ENCODE assay signal across 19 cellular contexts in the genomic region with DNA sequence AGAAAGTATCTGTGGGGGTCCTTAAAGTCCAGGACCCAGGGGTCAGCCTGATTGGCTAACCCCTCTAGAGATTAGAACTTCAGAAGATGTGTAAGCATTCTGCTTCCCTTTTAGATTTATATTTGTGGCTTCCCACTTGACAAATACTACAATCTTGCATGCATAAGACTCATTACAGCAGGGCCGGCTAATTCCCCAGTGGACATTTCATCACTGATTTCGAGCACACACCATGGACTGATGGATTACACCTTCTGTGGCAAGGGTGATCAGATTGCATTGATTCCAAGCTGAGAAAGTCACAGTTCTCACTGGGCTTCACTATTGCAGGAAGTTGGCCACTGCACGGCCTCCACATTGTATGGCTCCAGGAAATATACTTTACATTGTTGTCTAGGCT.
DNase-seq lines count a peak whose midpoint lies in the region; ATAC-seq, FAIRE-seq and TF ChIP-seq lines count a peak whose summit lies in the region.
"Had no signal": no experiment of that assay in that cellular context is flagged by ENCODE, and none has a peak within 500 bp of the region (broad histone marks: within the 10 kb centered on the region; RNA-seq: fewer than 3 reads in every experiment).

No MANE protein-coding gene starts in this region.

- peaks cover 3% of the 10 kb centered on the region for H3K27me3 Mint-ChIP-seq in astrocyte (ENCODE audit: low read depth, unreplicated experiment)
- no peaks in the 10 kb centered on the region for H3K27me3 Mint-ChIP-seq in CD4-positive, alpha-beta T cell

- CTCF ChIA-PET in CD4-positive, alpha-beta T cell (lab: Charles Lee) = no interaction called here

- ATAC-seq in CD4-positive, alpha-beta T cell (ENCODE audit: poor library complexity) = no peak
- no peak for ATAC-seq in activated naive CD4-positive, alpha-beta T cell treated with anti-CD3 and anti-CD28 coated beads, Interleukin-2, amount 50 U/mL, for 72 hours
- ATAC-seq: CD8-positive, alpha-beta T cell had no signal

- no peak overlapping the region for H3K27ac Mint-ChIP-seq in astrocyte (ENCODE audit: unreplicated experiment)
- no peak overlapping the region for H3K27ac Mint-ChIP-seq in CD4-positive, alpha-beta T cell
- H3K27ac Mint-ChIP-seq in activated naive CD4-positive, alpha-beta T cell treated with anti-CD3 and anti-CD28 coated beads, Interleukin-2, amount 50 U/mL, for 72 hours = no peak overlapping the region
- H3K27ac Mint-ChIP-seq: CD8-positive, alpha-beta T cell; H9 had no signal

- no peak overlapping the region for H2AFZ ChIP-seq in astrocyte (ENCODE audit: low read depth, low read length)

- H3K9me3 ChIP-seq in astrocyte (ENCODE audit: insufficient read depth, low read depth, low read length) = no peaks in the 10 kb centered on the region
- H3K9me3 ChIP-seq in CD4-positive, alpha-beta T cell (ENCODE audit: control insufficient read depth, low read length) = no peaks in the 10 kb centered on the region
- H3K9me3 ChIP-seq: BE2C had no signal

- no peak overlapping the region for H3K27ac ChIP-seq in astrocyte (ENCODE audit: low read depth, low read length)
- no peak overlapping the region for H3K27ac ChIP-seq in CD4-positive, alpha-beta T cell (ENCODE audit: low read depth, low read length)
- H3K27ac ChIP-seq: C4-2B had no signal

- FAIRE-seq in astrocyte (lab: Jason Lieb, UNC) = no peak
- FAIRE-seq: D721Med, GM12892 had no signal

- no peaks in the 10 kb centered on the region for H3K4me1 ChIP-seq in astrocyte (ENCODE audit: insufficient read depth, low read length)
- H3K4me1 ChIP-seq: BE2C had no signal

- POLR2A ChIA-PET in CD4-positive, alpha-beta T cell (lab: Charles Lee) = no interaction called here

- H3K4me3 Mint-ChIP-seq in astrocyte (ENCODE audit: unreplicated experiment) = no peak overlapping the region
- no peak overlapping the region for H3K4me3 Mint-ChIP-seq in CD4-positive, alpha-beta T cell
- H3K4me3 Mint-ChIP-seq: CD8-positive, alpha-beta T cell; H9 had no signal

- peaks cover 2% of the 10 kb centered on the region for H3K4me1 Mint-ChIP-seq in astrocyte (ENCODE audit: low read depth, unreplicated experiment)
- H3K4me1 Mint-ChIP-seq in CD4-positive, alpha-beta T cell (ENCODE audit: low read depth) = no peaks in the 10 kb centered on the region

- no peak overlapping the region for H3K4me2 ChIP-seq in astrocyte (ENCODE audit: low read length)

- H3K36me3 ChIP-seq in astrocyte (ENCODE audit: insufficient read depth, low read length) = no peaks in the 10 kb centered on the region
- H3K36me3 ChIP-seq: BE2C had no signal

- DNase-seq in AG10803 (ENCODE audit: low read depth) (peak; percentile 55), astrocyte (ENCODE audit: low read depth) (peak; percentile 7), fibroblast of the aortic adventitia (ENCODE audit: low read depth) (peak; percentile 11), stromal cell of bone marrow (ENCODE audit: low read depth) (peak; percentile 35), ecto neural progenitor cell (ENCODE audit: low spot score) (no peak)
- DNase-seq in CD4-positive, alpha-beta T cell = no peak
- DNase-seq in activated naive CD4-positive, alpha-beta T cell treated with anti-CD3 and anti-CD28 coated beads, Interleukin-2, amount 50 U/mL, for 72 hours (ENCODE audit: low spot score in 2 of 2) = no peak
- DNase-seq: 8988T; BE2C; CD8-positive, alpha-beta T cell; COR-L47; DMS153; DND-41; GDM1; GOT3; H9 had no signal

- no peaks in the 10 kb centered on the region for H4K20me1 ChIP-seq in astrocyte (ENCODE audit: insufficient read depth, low read length)

- TF ChIP-seq CTCF in AG10803 (conservative IDR thresholded peaks at IDR 0.05; ENCODE audit: low read length) (no peak), astrocyte (IDR thresholded peaks at IDR 0.05; ENCODE audit: insufficient read depth, low read depth, low read length) (no peak), fibroblast of the aortic adventitia (IDR thresholded peaks at IDR 0.05; ENCODE audit: insufficient read depth, low read length) (no peak)
- no peak for TF ChIP-seq CTCF in CD4-positive, alpha-beta T cell (IDR thresholded peaks at IDR 0.05)

- H3K79me2 ChIP-seq in astrocyte (ENCODE audit: insufficient read depth, low read length) = no peaks in the 10 kb centered on the region

- no peaks in the 10 kb centered on the region for H3K36me3 Mint-ChIP-seq in astrocyte (ENCODE audit: low read depth, unreplicated experiment)
- no peaks in the 10 kb centered on the region for H3K36me3 Mint-ChIP-seq in CD4-positive, alpha-beta T cell (ENCODE audit: low read depth)
- no peaks in the 10 kb centered on the region for H3K36me3 Mint-ChIP-seq in activated naive CD4-positive, alpha-beta T cell treated with anti-CD3 and anti-CD28 coated beads, Interleukin-2, amount 50 U/mL, for 72 hours
- H3K36me3 Mint-ChIP-seq: CD8-positive, alpha-beta T cell had no signal

- intact Hi-C loops in CD4-positive, alpha-beta T cell (cut with DNase I, micrococcal nuclease) = no loop called here

- no peaks in the 10 kb centered on the region for H3K9me3 Mint-ChIP-seq in astrocyte (ENCODE audit: unreplicated experiment)
- H3K9me3 Mint-ChIP-seq in CD4-positive, alpha-beta T cell = no peaks in the 10 kb centered on the region
- H3K9me3 Mint-ChIP-seq in activated naive CD4-positive, alpha-beta T cell treated with anti-CD3 and anti-CD28 coated beads, Interleukin-2, amount 50 U/mL, for 72 hours = peaks cover 0 to 3% of the 10 kb centered on the region in 2 donors
- H3K9me3 Mint-ChIP-seq: CD8-positive, alpha-beta T cell; H9 had no signal

- H3K27me3 ChIP-seq in astrocyte (ENCODE audit: insufficient read depth, low read length) = peaks cover 3% of the 10 kb centered on the region
- H3K27me3 ChIP-seq in CD4-positive, alpha-beta T cell (ENCODE audit: control insufficient read depth, insufficient read depth, low read length) = no peaks in the 10 kb centered on the region
- H3K27me3 ChIP-seq: BE2C had no signal

- no peak overlapping the region for H3K9ac ChIP-seq in astrocyte (ENCODE audit: low read length)

- H3K4me3 ChIP-seq in AG10803 (ENCODE audit: low read length) (no peak overlapping the region), astrocyte (ENCODE audit: insufficient read depth, low read depth, low read length) (no peak overlapping the region), fibroblast of the aortic adventitia (ENCODE audit: low read depth, low read length) (no peak overlapping the region)

Comparison
In these comparisons a context has a peak if more than half of its experiments do, and no peak if none do; other contexts are left out.
1. DNase-seq: peak in AG10803 (single experiment), astrocyte (single experiment), fibroblast of the aortic adventitia (single experiment) and stromal cell of bone marrow (single experiment); none in CD4-positive, alpha-beta T cell (0 of 10), ecto neural progenitor cell (single experiment) and activated naive CD4-positive, alpha-beta T cell treated with anti-CD3 and anti-CD28 coated beads, Interleukin-2, amount 50 U/mL, for 72 hours (0 of 2).